In genomic region chr2:28681216-28681981, GRCh38 we compare ENCODE assay signal across 8 cellular contexts.
A peak's percentile ranks its signal among the peaks of the same experiment; 100 is the strongest.
DNase-seq lines count a peak whose midpoint lies in the region; ATAC-seq and TF ChIP-seq lines count a peak whose summit lies in the region.

No MANE protein-coding gene starts in this region.

- no peaks in the 10 kb centered on the region for H3K36me3 ChIP-seq in left ventricle myocardium inferior

- intact Hi-C loops in left ventricle myocardium inferior (cut with micrococcal nuclease): no loop called here
- intact Hi-C loops in Right ventricle myocardium superior (cut with DNase I): loop anchor here (5.0 kb wide), 1 partner anchor 71 kb away; the partner anchor contains the start of gene PPP1CB

- H3K27me3 ChIP-seq in left ventricle myocardium inferior (ENCODE audit: low read depth): no peaks in the 10 kb centered on the region

- no peak overlapping the region for H3K4me3 ChIP-seq in left ventricle myocardium inferior
- H3K4me3 ChIP-seq in fibroblast of mammary gland (ENCODE audit: control insufficient read depth, low read depth, low read length): no peak overlapping the region

- TF ChIP-seq CTCF in left ventricle myocardium inferior (IDR thresholded peaks at IDR 0.05; ENCODE audit: borderline replicate concordance) (no peak), fibroblast of mammary gland (conservative IDR thresholded peaks at IDR 0.05; ENCODE audit: control insufficient read depth, insufficient read depth, low read depth, low read length) (no peak)

- H3K4me1 ChIP-seq in left ventricle myocardium inferior: peaks cover 73% of the 10 kb centered on the region

- ATAC-seq in Right ventricle myocardium superior (ENCODE audit: poor library complexity) (no peak), HG03521 (IDR thresholded peaks at IDR 0.05; ENCODE audit: unreplicated experiment) (peak; percentile 63)

- H3K27ac ChIP-seq in left ventricle myocardium inferior (replicated peaks): peak overlapping the region; percentile 91

- DNase-seq in left ventricle myocardium inferior (no peak), Right ventricle myocardium superior (no peak), fibroblast of mammary gland (ENCODE audit: low read depth) (peak; percentile 42), GM03348 (ENCODE audit: low spot score) (no peak), HUDEP-2 (lab: John Stamatoyannopoulos, UW; ENCODE audit: unreplicated experiment in 76 of 76) (no peak)
- DNase-seq in activated CD8-positive, alpha-beta memory T cell treated with anti-CD3 and anti-CD28 coated beads for 24 hours: peak; percentile 81
- peak; percentile 27 to 58 (median 38) for DNase-seq in stimulated activated CD4-positive, alpha-beta T cell treated with anti-CD3 and anti-CD28 coated beads, TNF-alpha, amount 100 ng/mL, for 24 hours (ENCODE audit: low read depth in 3 of 3)

- no peaks in the 10 kb centered on the region for H3K9me3 ChIP-seq in left ventricle myocardium inferior (replicated peaks)

Comparison
In these comparisons a context has a peak if more than half of its experiments do, and no peak if none do; other contexts are left out.
1. DNase-seq: peak in activated CD8-positive, alpha-beta memory T cell treated with anti-CD3 and anti-CD28 coated beads for 24 hours (single experiment), fibroblast of mammary gland (single experiment) and stimulated activated CD4-positive, alpha-beta T cell treated with anti-CD3 and anti-CD28 coated beads, TNF-alpha, amount 100 ng/mL, for 24 hours (3 of 3); none in left ventricle myocardium inferior (single experiment), Right ventricle myocardium superior (single experiment), GM03348 (single experiment) and HUDEP-2 (0 of 76).